ENCODE assay signal across 12 cellular contexts in the genomic region with DNA sequence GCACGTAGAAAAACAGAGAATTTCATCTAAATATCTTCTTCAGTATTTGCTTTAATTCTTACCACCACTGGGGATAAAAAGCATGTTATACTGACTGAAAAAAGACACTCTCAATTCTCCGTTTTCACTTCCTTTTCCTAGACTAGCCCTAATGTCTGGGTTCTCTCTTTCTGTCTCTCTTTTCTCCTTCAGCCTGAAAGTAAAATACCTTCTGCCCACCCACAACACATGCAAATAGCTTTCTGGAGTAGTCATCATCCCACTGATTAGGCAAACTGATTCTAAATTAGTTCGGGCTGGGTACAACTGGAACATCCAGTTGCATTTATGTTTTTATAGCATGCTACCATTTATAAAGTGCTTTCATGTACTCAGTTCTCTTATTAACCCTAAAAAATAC.
DNase-seq lines count a peak whose midpoint lies in the region; ATAC-seq and TF ChIP-seq lines count a peak whose summit lies in the region.
"Had no signal": no experiment of that assay in that cellular context is flagged by ENCODE, and none has a peak within 500 bp of the region (broad histone marks: within the 10 kb centered on the region; RNA-seq: fewer than 3 reads in every experiment).

No MANE protein-coding gene starts in this region.

- DNase-seq in fibroblast of villous mesenchyme (ENCODE audit: low read depth) = peak; percentile 27
- no peak for DNase-seq in GF-D8 (lab: John Stamatoyannopoulos, UW)
- no peak for DNase-seq in Right ventricle myocardium superior
- no peak for DNase-seq in H7
- no peak for DNase-seq in NOMO-1 treated with dmso at 0.1 percent for 144 hours (lab: John Stamatoyannopoulos, UW; ENCODE audit: unreplicated experiment)
- DNase-seq: activated CD4-positive, alpha-beta T cell treated with anti-CD3 and anti-CD28 coated beads, Interleukin-2, amount 10 ng/mL, durations not matched to agents 24 days and 14 days; DMS53 had no signal

- ATAC-seq in GM18505 (IDR thresholded peaks at IDR 0.05; ENCODE audit: unreplicated experiment) (peak; percentile 80), GM21619 (IDR thresholded peaks at IDR 0.05; ENCODE audit: unreplicated experiment) (peak; percentile 56), HG03460 (IDR thresholded peaks at IDR 0.05; ENCODE audit: unreplicated experiment) (peak; percentile 77), Right ventricle myocardium superior (ENCODE audit: poor library complexity) (no peak)
- ATAC-seq: HCT116; stimulated activated memory B cell treated with anti-CD40 and anti-IgM and Interleukin-4, amounts not matched to agents 10 μg/mL and 1 μg/mL and 100 μg/mL, for 72 hours had no signal

- no peaks in the 10 kb centered on the region for H3K27me3 ChIP-seq in H7 (ENCODE audit: control insufficient read depth, insufficient read depth, low read length)

- no peaks in the 10 kb centered on the region for H3K36me3 ChIP-seq in H7 (replicated peaks; ENCODE audit: control insufficient read depth, insufficient read depth, low read length)

- H3K4me3 ChIP-seq in fibroblast of villous mesenchyme (ENCODE audit: low read depth, low read length) (no peak overlapping the region), H7 (ENCODE audit: insufficient read depth, low read depth, low read length) (no peak overlapping the region)

- intact Hi-C loops in Right ventricle myocardium superior (cut with DNase I) = no loop called here

- TF ChIP-seq CTCF in fibroblast of villous mesenchyme (IDR thresholded peaks at IDR 0.05; ENCODE audit: insufficient read depth, low read depth, low read length) = no peak

- no peak for TF ChIP-seq POLR2A in GM18505 (IDR thresholded peaks at IDR 0.05; ENCODE audit: borderline replicate concordance, extremely low read depth, insufficient read depth, insufficient read length)
